In the genomic region with DNA sequence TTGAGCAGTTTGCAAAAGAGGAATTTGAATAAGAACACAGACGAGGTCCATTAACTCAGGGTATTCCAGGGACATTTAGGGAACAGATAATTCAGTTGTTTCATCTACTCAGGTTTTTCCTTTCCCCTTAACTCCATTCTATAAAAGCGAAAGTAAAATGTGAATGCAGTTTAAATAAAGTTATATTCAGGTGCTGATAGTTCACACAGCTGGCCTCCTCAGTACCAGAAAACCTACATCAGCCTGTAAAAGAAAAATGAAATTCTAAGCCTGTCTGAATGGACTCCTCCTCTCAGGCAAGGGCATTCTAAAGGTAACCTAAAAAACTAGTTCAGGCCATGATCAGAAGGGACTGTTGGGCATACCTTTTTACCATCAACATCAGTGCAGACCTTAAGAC, we compare ENCODE assay signal across 1 cellular context.
TF ChIP-seq lines count a peak whose summit lies in the region.

No MANE protein-coding gene starts in this region.

TF ChIP-seq in GM23338, 12 proteins besides CTCF, POLR2A, EP300 and RAD21 (continued from another document):
- TF ChIP-seq EZH2 (IDR thresholded peaks at IDR 0.05; ENCODE audit: low read depth, unreplicated experiment) (no peak), STAT1 (IDR thresholded peaks at IDR 0.05; ENCODE audit: unreplicated experiment) (no peak)
